In genomic region chr14:50347521-50347920, GRCh38 we compare ENCODE assay signal across 12 cellular contexts. TPM values are rescaled to one million over a fixed set of nuclear protein-coding genes. Genes with fewer than 3 reads are reported as not detected.
DNase-seq lines count a peak whose midpoint lies in the region; ATAC-seq, FAIRE-seq and TF ChIP-seq lines count a peak whose summit lies in the region.
"Had no signal": no experiment of that assay in that cellular context is flagged by ENCODE, and none has a peak within 500 bp of the region (broad histone marks: within the 10 kb centered on the region; RNA-seq: fewer than 3 reads in every experiment).

No MANE protein-coding gene starts in this region.

- H3K4me1 ChIP-seq in BE2C: no peaks in the 10 kb centered on the region; the same call in 1 of the 2 replicates

- TF ChIP-seq CTCF in epithelial cell of esophagus (IDR thresholded peaks at IDR 0.05; ENCODE audit: insufficient read depth, low read depth, low read length, missing control alignments): no peak
- no peak for TF ChIP-seq CTCF in BE2C (IDR thresholded peaks at IDR 0.05; ENCODE audit: low read depth, low read length)

- H3K4me3 ChIP-seq in epithelial cell of esophagus (ENCODE audit: low read length) (no peak overlapping the region), BE2C (ENCODE audit: low read depth, low read length) (no peak overlapping the region)
- H3K4me3 ChIP-seq: psoas muscle had no signal

- H3K27ac ChIP-seq in caudate nucleus (ENCODE audit: low read depth, low read length): no peak overlapping the region
- H3K27ac ChIP-seq: psoas muscle had no signal

- H3K36me3 ChIP-seq in BE2C: no peaks in the 10 kb centered on the region

- no peak for FAIRE-seq in RCC 7860 (lab: Jason Lieb, UNC)
- FAIRE-seq: D721Med had no signal

- no peak for ATAC-seq in HG02798 (IDR thresholded peaks at IDR 0.05; ENCODE audit: poor library complexity, unreplicated experiment)
- ATAC-seq: WTC11 had no signal

- H3K27me3 ChIP-seq in BE2C: no peaks in the 10 kb centered on the region

- DNase-seq in DMS53 (lab: John Stamatoyannopoulos, UW): peak; percentile 63
- peak; percentile 44 for DNase-seq in RCC 7860 (ENCODE audit: low spot score)
- DNase-seq in epithelial cell of esophagus (ENCODE audit: low read depth): peak; percentile 90
- peak; percentile 79 for DNase-seq in renal cortical epithelial cell (ENCODE audit: low read depth)
- no peak for DNase-seq in BE2C
- no peak for DNase-seq in occipital lobe (lab: John Stamatoyannopoulos, UW)
- DNase-seq in caudate nucleus (lab: John Stamatoyannopoulos, UW): no peak
- DNase-seq: activated gamma-delta T cell treated with Interleukin-2 at 50 U/mL for 16 hours, psoas muscle had no signal

- no peaks in the 10 kb centered on the region for H3K9me3 ChIP-seq in BE2C
- H3K9me3 ChIP-seq: psoas muscle had no signal

RNA-seq across cellular contexts. Expression of gene DMAC2L, which starts 35.4 kb away (rescaled TPM):
- total RNA-seq in renal cortical epithelial cell (6.1 and 10.6 TPM in 2 replicates), occipital lobe (15.9 TPM)
- polyA plus RNA-seq in BE2C (2012; ENCODE audit: insufficient read depth, insufficient read length, low read depth): 12.4 TPM

RNA-seq across cellular contexts. Expression of gene L2HGDH, which starts 35.5 kb away (rescaled TPM):
- 7.3 and 13.6 TPM in 2 replicates for total RNA-seq in renal cortical epithelial cell
- 8.9 TPM for polyA plus RNA-seq in BE2C (2012; ENCODE audit: insufficient read depth, insufficient read length, low read depth)
- total RNA-seq in occipital lobe: 18.6 TPM

RNA-seq across cellular contexts. Expression of gene CDKL1, which starts 49.2 kb away (rescaled TPM):
- 24.5 and 40.3 TPM in 2 replicates for total RNA-seq in renal cortical epithelial cell
- polyA plus RNA-seq in BE2C (2012; ENCODE audit: insufficient read depth, insufficient read length, low read depth): 3.2 TPM
- total RNA-seq in occipital lobe: 17.5 TPM

Comparison
In these comparisons a context has a peak if more than half of its experiments do, and no peak if none do; other contexts are left out.
1. DNase-seq: peak in DMS53 (single experiment), RCC 7860 (single experiment), epithelial cell of esophagus (single experiment) and renal cortical epithelial cell (single experiment); none in BE2C (single experiment), occipital lobe (single experiment) and caudate nucleus (0 of 61).